1 cellular context compared by ENCODE assay signal in genomic region chr4:103198111-103198765, GRCh38.
TF ChIP-seq lines count a peak whose summit lies in the region.

Gene CENPE (minus strand): TSS chr4:103198343. CDS start chr4:103198319, 24 bp downstream.

TF ChIP-seq in HepG2, 621 proteins besides CTCF, POLR2A, EP300 and RAD21 (continued from another document and continues in another):
- TF ChIP-seq ELK4 (CRISPR knock-in tag; IDR thresholded peaks at IDR 0.05; ENCODE audit: borderline replicate concordance) (no peak), ZNF777 (CRISPR knock-in tag; IDR thresholded peaks at IDR 0.05) (peak; percentile 38; the same call in 1 of the 2 replicates), ELF3 (CRISPR knock-in tag; IDR thresholded peaks at IDR 0.05) (no peak), TERF1 (CRISPR knock-in tag; IDR thresholded peaks at IDR 0.05) (no peak), ZNF367 (CRISPR knock-in tag; IDR thresholded peaks at IDR 0.05; ENCODE audit: borderline replicate concordance) (peak; percentile 99), ZNF234 (CRISPR knock-in tag; conservative IDR thresholded peaks at IDR 0.05) (no peak), ZNF230 (CRISPR knock-in tag; IDR thresholded peaks at IDR 0.05) (peak; percentile 21; the same call in 1 of the 2 replicates), MIER2 (CRISPR knock-in tag; IDR thresholded peaks at IDR 0.05) (no peak), HDAC2 (CRISPR knock-in tag; IDR thresholded peaks at IDR 0.05) (peak; percentile 51; the same call in 1 of the 2 replicates), ZZZ3 (CRISPR knock-in tag; IDR thresholded peaks at IDR 0.05; ENCODE audit: borderline replicate concordance) (no peak; the same call in 1 of the 2 replicates), PPARG (CRISPR knock-in tag; conservative IDR thresholded peaks at IDR 0.05) (peak; percentile 21; the same call in 1 of the 2 replicates), GRHL1 (CRISPR knock-in tag; conservative IDR thresholded peaks at IDR 0.05) (no peak), ZNF646 (CRISPR knock-in tag; IDR thresholded peaks at IDR 0.05) (no peak), SKIL (CRISPR knock-in tag; IDR thresholded peaks at IDR 0.05; ENCODE audit: borderline replicate concordance) (no peak), ZNF720 (CRISPR knock-in tag; IDR thresholded peaks at IDR 0.05) (no peak), EHMT2 (IDR thresholded peaks at IDR 0.05; ENCODE audit: borderline replicate concordance, low read depth, low read length) (peak; percentile 52; the same call in 1 of the 2 replicates), FOXK2 (IDR thresholded peaks at IDR 0.05) (peak; percentile 97), MTF1 (CRISPR knock-in tag; IDR thresholded peaks at IDR 0.05) (no peak), ZFP1 (CRISPR knock-in tag; IDR thresholded peaks at IDR 0.05) (no peak), ETV6 (CRISPR knock-in tag; conservative IDR thresholded peaks at IDR 0.05) (no peak), SCMH1 (CRISPR knock-in tag; IDR thresholded peaks at IDR 0.05; ENCODE audit: borderline replicate concordance) (no peak), SIX4 (CRISPR knock-in tag; IDR thresholded peaks at IDR 0.05) (no peak), RBM22 (optimal IDR thresholded peaks at IDR 0.05; ENCODE audit: low read length) (no peak), WIZ (CRISPR knock-in tag; IDR thresholded peaks at IDR 0.05) (no peak), TARDBP (CRISPR knock-in tag; IDR thresholded peaks at IDR 0.05) (peak; percentile 73), TRIM24 (CRISPR knock-in tag; IDR thresholded peaks at IDR 0.05) (no peak), GATA4 (IDR thresholded peaks at IDR 0.05; ENCODE audit: borderline replicate concordance, low read depth) (peak; percentile 54; the same call in 1 of the 2 replicates), TBX2 (CRISPR knock-in tag; IDR thresholded peaks at IDR 0.05; ENCODE audit: borderline replicate concordance) (no peak; the same call in 1 of the 2 replicates), ZFP36L1 (CRISPR knock-in tag; IDR thresholded peaks at IDR 0.05) (0 out of 2 replicates have a peak, but pooled peaks have one; percentile 84), GLI4 (CRISPR knock-in tag; IDR thresholded peaks at IDR 0.05; ENCODE audit: borderline replicate concordance) (no peak), EED (CRISPR knock-in tag; IDR thresholded peaks at IDR 0.05) (no peak), ZNF10 (CRISPR knock-in tag; IDR thresholded peaks at IDR 0.05; ENCODE audit: borderline replicate concordance, low read depth) (no peak), TGIF2 (CRISPR knock-in tag; IDR thresholded peaks at IDR 0.05) (peak; percentile 51; the same call in 1 of the 2 replicates), XRCC5 (optimal IDR thresholded peaks at IDR 0.05; ENCODE audit: low read length) (peak; percentile 81), ZBTB42 (CRISPR knock-in tag; IDR thresholded peaks at IDR 0.05) (no peak), ZNF746 (CRISPR knock-in tag; IDR thresholded peaks at IDR 0.05) (0 out of 2 replicates have a peak, but pooled peaks have one; percentile 34), ZNF878 (CRISPR knock-in tag; IDR thresholded peaks at IDR 0.05) (peak; percentile 87; the same call in 1 of the 2 replicates)
- TF ChIP-seq, protein P1, sequence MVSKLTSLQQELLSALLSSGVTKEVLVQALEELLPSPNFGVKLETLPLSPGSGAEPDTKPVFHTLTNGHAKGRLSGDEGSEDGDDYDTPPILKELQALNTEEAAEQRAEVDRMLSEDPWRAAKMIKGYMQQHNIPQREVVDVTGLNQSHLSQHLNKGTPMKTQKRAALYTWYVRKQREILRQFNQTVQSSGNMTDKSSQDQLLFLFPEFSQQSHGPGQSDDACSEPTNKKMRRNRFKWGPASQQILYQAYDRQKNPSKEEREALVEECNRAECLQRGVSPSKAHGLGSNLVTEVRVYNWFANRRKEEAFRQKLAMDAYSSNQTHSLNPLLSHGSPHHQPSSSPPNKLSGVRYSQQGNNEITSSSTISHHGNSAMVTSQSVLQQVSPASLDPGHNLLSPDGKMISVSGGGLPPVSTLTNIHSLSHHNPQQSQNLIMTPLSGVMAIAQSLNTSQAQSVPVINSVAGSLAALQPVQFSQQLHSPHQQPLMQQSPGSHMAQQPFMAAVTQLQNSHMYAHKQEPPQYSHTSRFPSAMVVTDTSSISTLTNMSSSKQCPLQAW (CRISPR knock-in tag; IDR thresholded peaks at IDR 0.05), result peak; percentile 62; the same call in 1 of the 2 replicates
- TF ChIP-seq, protein P2, sequence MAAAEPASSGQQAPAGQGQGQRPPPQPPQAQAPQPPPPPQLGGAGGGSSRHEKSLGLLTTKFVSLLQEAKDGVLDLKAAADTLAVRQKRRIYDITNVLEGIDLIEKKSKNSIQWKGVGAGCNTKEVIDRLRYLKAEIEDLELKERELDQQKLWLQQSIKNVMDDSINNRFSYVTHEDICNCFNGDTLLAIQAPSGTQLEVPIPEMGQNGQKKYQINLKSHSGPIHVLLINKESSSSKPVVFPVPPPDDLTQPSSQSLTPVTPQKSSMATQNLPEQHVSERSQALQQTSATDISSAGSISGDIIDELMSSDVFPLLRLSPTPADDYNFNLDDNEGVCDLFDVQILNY (CRISPR knock-in tag; conservative IDR thresholded peaks at IDR 0.05), result peak; percentile 82
- TF ChIP-seq, protein P3, sequence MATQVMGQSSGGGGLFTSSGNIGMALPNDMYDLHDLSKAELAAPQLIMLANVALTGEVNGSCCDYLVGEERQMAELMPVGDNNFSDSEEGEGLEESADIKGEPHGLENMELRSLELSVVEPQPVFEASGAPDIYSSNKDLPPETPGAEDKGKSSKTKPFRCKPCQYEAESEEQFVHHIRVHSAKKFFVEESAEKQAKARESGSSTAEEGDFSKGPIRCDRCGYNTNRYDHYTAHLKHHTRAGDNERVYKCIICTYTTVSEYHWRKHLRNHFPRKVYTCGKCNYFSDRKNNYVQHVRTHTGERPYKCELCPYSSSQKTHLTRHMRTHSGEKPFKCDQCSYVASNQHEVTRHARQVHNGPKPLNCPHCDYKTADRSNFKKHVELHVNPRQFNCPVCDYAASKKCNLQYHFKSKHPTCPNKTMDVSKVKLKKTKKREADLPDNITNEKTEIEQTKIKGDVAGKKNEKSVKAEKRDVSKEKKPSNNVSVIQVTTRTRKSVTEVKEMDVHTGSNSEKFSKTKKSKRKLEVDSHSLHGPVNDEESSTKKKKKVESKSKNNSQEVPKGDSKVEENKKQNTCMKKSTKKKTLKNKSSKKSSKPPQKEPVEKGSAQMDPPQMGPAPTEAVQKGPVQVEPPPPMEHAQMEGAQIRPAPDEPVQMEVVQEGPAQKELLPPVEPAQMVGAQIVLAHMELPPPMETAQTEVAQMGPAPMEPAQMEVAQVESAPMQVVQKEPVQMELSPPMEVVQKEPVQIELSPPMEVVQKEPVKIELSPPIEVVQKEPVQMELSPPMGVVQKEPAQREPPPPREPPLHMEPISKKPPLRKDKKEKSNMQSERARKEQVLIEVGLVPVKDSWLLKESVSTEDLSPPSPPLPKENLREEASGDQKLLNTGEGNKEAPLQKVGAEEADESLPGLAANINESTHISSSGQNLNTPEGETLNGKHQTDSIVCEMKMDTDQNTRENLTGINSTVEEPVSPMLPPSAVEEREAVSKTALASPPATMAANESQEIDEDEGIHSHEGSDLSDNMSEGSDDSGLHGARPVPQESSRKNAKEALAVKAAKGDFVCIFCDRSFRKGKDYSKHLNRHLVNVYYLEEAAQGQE (IDR thresholded peaks at IDR 0.05; ENCODE audit: borderline replicate concordance in 1 of 2, low read depth in 1 of 2, low read length in 2 of 2), result no peak
